35 cellular contexts compared by ENCODE assay signal in the genomic region with DNA sequence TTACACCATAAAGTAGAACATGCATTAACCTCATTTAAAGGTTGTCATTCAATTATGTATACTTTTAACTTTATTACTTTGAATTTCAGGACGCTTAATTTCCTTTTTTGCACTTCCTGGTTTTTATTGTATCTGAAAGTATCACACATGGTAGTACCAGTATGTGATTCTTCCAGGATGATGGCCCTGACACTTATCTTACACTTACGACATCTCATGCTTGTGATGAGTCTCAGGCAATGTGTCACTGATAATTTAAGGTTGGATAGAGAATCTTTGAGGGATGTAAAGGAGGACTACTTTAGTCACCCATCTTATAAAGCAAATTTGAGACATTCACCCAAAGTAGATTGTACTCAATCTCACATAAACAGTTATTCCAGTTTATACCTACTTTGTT.
"Had no signal": no experiment of that assay in that cellular context is flagged by ENCODE, and none has a peak within 500 bp of the region (broad histone marks: within the 10 kb centered on the region; RNA-seq: fewer than 3 reads in every experiment).

No MANE protein-coding gene starts in this region.

- DNase-seq: Karpas-422, Kasumi-1, MG63, MM.1S, MV-4-11, NCI-H1048, NCI-H1092, NCI-H1092 treated with DMSO at 0.1 percent for 48 hours, NCI-H1105, NCI-H1105 treated with DMSO at 0.1 percent for 48 hours, NCI-H1417, NCI-H1417 treated with DMSO at 0.1 percent for 48 hours, NCI-H1436, NCI-H1436 treated with DMSO at 0.1 percent for 48 hours, NCI-H146, NCI-H1694, NCI-H1694 treated with DMSO at 0.1 percent for 48 hours, NCI-H187, NCI-H187 treated with DMSO at 0.1 percent for 48 hours, NCI-H1930, NCI-H2029, NCI-H2029 treated with DMSO at 0.1 percent for 48 hours, NCI-H2081, NCI-H2081 treated with DMSO at 0.1 percent for 48 hours, NCI-H2107, NCI-H2171, NCI-H2171 treated with DMSO at 0.1 percent for 48 hours, NCI-H2227 treated with DMSO at 0.1 percent for 48 hours, NCI-H226, NCI-H345, NCI-H446, NCI-H446 treated with DMSO at 0.1 percent for 48 hours, NCI-H510A, NCI-H510A treated with DMSO at 0.1 percent for 48 hours had no signal

- H3K4me2 ChIP-seq: KMS-11 had no signal

- H3K9me3 ChIP-seq: MG63 had no signal

- H3K27me3 ChIP-seq: MG63 had no signal

- H3K36me3 ChIP-seq: MG63 had no signal

- H3K4me3 ChIP-seq: MG63 had no signal

- H3K9ac ChIP-seq: KMS-11 had no signal

- H3K27ac ChIP-seq: KMS-11 had no signal
